Comparison of ENCODE assay signal across 22 cellular contexts in genomic region chr20:3916347-3916746, GRCh38. TPM values are rescaled to one million over a fixed set of nuclear protein-coding genes. Genes with fewer than 3 reads are reported as not detected.
DNase-seq lines count a peak whose midpoint lies in the region; ATAC-seq and TF ChIP-seq lines count a peak whose summit lies in the region.
"Had no signal": no experiment of that assay in that cellular context is flagged by ENCODE, and none has a peak within 500 bp of the region (broad histone marks: within the 10 kb centered on the region; RNA-seq: fewer than 3 reads in every experiment).

No MANE protein-coding gene starts in this region.

- H3K4me1 Mint-ChIP-seq in activated T-helper 1 cell treated with anti-CD3 and anti-CD28 coated beads, Interleukin-12 subunit alpha, Interleukin-12 subunit beta, Interleukin-2, Interleukin-4 antibody, amounts not matched to agents 30 ng/mL and 10 ng/mL and 1 ng/mL, durations not matched to agents 14 hours and 24 hours and 36 hours (ENCODE audit: low read depth): peaks cover 27% of the 10 kb centered on the region
- peaks cover 12 to 26% (median 21%) of the 10 kb centered on the region in 4 donors for H3K4me1 Mint-ChIP-seq in naive thymus-derived CD8-positive, alpha-beta T cell

- H3K27me3 Mint-ChIP-seq in activated T-helper 1 cell treated with anti-CD3 and anti-CD28 coated beads, Interleukin-12 subunit alpha, Interleukin-12 subunit beta, Interleukin-2, Interleukin-4 antibody, amounts not matched to agents 30 ng/mL and 10 ng/mL and 1 ng/mL, durations not matched to agents 14 hours and 24 hours and 36 hours (ENCODE audit: insufficient read depth): no peaks in the 10 kb centered on the region
- H3K27me3 Mint-ChIP-seq in naive thymus-derived CD8-positive, alpha-beta T cell: no peaks in the 10 kb centered on the region

- no peaks in the 10 kb centered on the region for H3K9me3 ChIP-seq in cardiac muscle cell (ENCODE audit: low read depth)
- no peaks in the 10 kb centered on the region for H3K9me3 ChIP-seq in SK-N-MC (ENCODE audit: low read depth, low read length)
- H3K9me3 ChIP-seq: BLaER1, SJSA1 had no signal

- POLR2A ChIA-PET in naive thymus-derived CD8-positive, alpha-beta T cell (lab: Charles Lee): interaction anchor here (0.5 kb wide), 1 partner anchor 129 kb away, joined by 3 read pairs; no protein-coding TSS in a partner anchor

- peaks cover 7% of the 10 kb centered on the region for H3K4me1 ChIP-seq in cardiac muscle cell (ENCODE audit: low read depth)
- H3K4me1 ChIP-seq: SJSA1 had no signal

- H3K4me3 Mint-ChIP-seq in activated T-helper 1 cell treated with anti-CD3 and anti-CD28 coated beads, Interleukin-12 subunit alpha, Interleukin-12 subunit beta, Interleukin-2, Interleukin-4 antibody, amounts not matched to agents 30 ng/mL and 10 ng/mL and 1 ng/mL, durations not matched to agents 14 hours and 24 hours and 36 hours: no peak overlapping the region
- no peak overlapping the region for H3K4me3 Mint-ChIP-seq in naive thymus-derived CD8-positive, alpha-beta T cell
- H3K4me3 Mint-ChIP-seq: CD8-positive, alpha-beta T cell had no signal

- no peaks in the 10 kb centered on the region for H3K9me3 Mint-ChIP-seq in activated T-helper 1 cell treated with anti-CD3 and anti-CD28 coated beads, Interleukin-12 subunit alpha, Interleukin-12 subunit beta, Interleukin-2, Interleukin-4 antibody, amounts not matched to agents 30 ng/mL and 10 ng/mL and 1 ng/mL, durations not matched to agents 14 hours and 24 hours and 36 hours
- no peaks in the 10 kb centered on the region for H3K9me3 Mint-ChIP-seq in naive thymus-derived CD8-positive, alpha-beta T cell
- H3K9me3 Mint-ChIP-seq: CD8-positive, alpha-beta T cell had no signal

- no peak overlapping the region for H3K9ac ChIP-seq in SK-N-MC (ENCODE audit: insufficient read length)
- H3K9ac ChIP-seq: BLaER1 had no signal

- peak overlapping the region; percentile 29 for H3K27ac ChIP-seq in cardiac muscle cell
- peak overlapping the region; percentile 38 for H3K27ac ChIP-seq in SK-N-MC
- H3K27ac ChIP-seq: BLaER1, SJSA1 had no signal

- no peak for ATAC-seq in Right ventricle myocardium superior (ENCODE audit: poor library complexity)
- ATAC-seq in naive thymus-derived CD8-positive, alpha-beta T cell: no peak
- ATAC-seq in GM18861 (IDR thresholded peaks at IDR 0.05; ENCODE audit: unreplicated experiment): no peak
- ATAC-seq: CD8-positive, alpha-beta T cell had no signal

- no peak for TF ChIP-seq CTCF in cardiac muscle cell (IDR thresholded peaks at IDR 0.05; ENCODE audit: low read depth, low read length)

- intact Hi-C loops in Right ventricle myocardium superior (cut with DNase I): no loop called here
- intact Hi-C loops in activated T-helper 1 cell treated with anti-CD3 and anti-CD28 coated beads, Interleukin-12 subunit alpha, Interleukin-12 subunit beta, Interleukin-2, Interleukin-4 antibody, amounts not matched to agents 30 ng/mL and 10 ng/mL and 1 ng/mL, durations not matched to agents 14 hours and 24 hours and 36 hours (cut with micrococcal nuclease): no loop called here

- peak overlapping the region; percentile 4 for H3K27ac Mint-ChIP-seq in activated T-helper 1 cell treated with anti-CD3 and anti-CD28 coated beads, Interleukin-12 subunit alpha, Interleukin-12 subunit beta, Interleukin-2, Interleukin-4 antibody, amounts not matched to agents 30 ng/mL and 10 ng/mL and 1 ng/mL, durations not matched to agents 14 hours and 24 hours and 36 hours
- H3K27ac Mint-ChIP-seq in naive thymus-derived CD8-positive, alpha-beta T cell: peak overlapping the region in 7 of 10 donors; percentile 15 to 63 (median 45)
- H3K27ac Mint-ChIP-seq: CD8-positive, alpha-beta T cell had no signal

- no peaks in the 10 kb centered on the region for H3K27me3 ChIP-seq in cardiac muscle cell
- H3K27me3 ChIP-seq: BLaER1, SJSA1 had no signal

- H3K36me3 ChIP-seq in cardiac muscle cell: peaks cover 19% of the 10 kb centered on the region
- H3K36me3 ChIP-seq in SK-N-MC (ENCODE audit: insufficient read depth, low read length): peaks cover 80% of the 10 kb centered on the region

- no peak overlapping the region for H3K4me3 ChIP-seq in cardiac muscle cell
- H3K4me3 ChIP-seq in SK-N-MC: no peak overlapping the region
- H3K4me3 ChIP-seq: BLaER1, SJSA1 had no signal

- DNase-seq in cardiac muscle cell (ENCODE audit: low read depth in 1 of 2, low spot score in 1 of 2): no peak
- DNase-seq in Right ventricle myocardium superior: no peak
- DNase-seq in SK-N-MC (ENCODE audit: low read depth, low spot score): no peak
- DNase-seq in activated T-helper 1 cell treated with anti-CD3 and anti-CD28 coated beads, Interleukin-12 subunit alpha, Interleukin-12 subunit beta, Interleukin-2, Interleukin-4 antibody, amounts not matched to agents 30 ng/mL and 10 ng/mL and 1 ng/mL, durations not matched to agents 14 hours and 24 hours and 36 hours (ENCODE audit: low spot score): no peak
- no peak for DNase-seq in naive thymus-derived CD8-positive, alpha-beta T cell
- no peak for DNase-seq in stimulated activated CD4-positive, alpha-beta T cell treated with anti-CD3 and anti-CD28 coated beads, Interleukin-4, amount 100 ng/mL, for 4 hours
- DNase-seq in NOMO-1 (lab: John Stamatoyannopoulos, UW; ENCODE audit: unreplicated experiment in 2 of 2): no peak
- DNase-seq: ACHN; Calu3; CD8-positive, alpha-beta T cell; GOT3; HCEC 1CT; Kasumi-1; NCI-H1694; NCI-H2081; NCI-H2171; NCI-H345; NCI-H524 treated with DMSO at 0.1 percent for 48 hours; NCI-H82 had no signal

- H3K36me3 Mint-ChIP-seq in activated T-helper 1 cell treated with anti-CD3 and anti-CD28 coated beads, Interleukin-12 subunit alpha, Interleukin-12 subunit beta, Interleukin-2, Interleukin-4 antibody, amounts not matched to agents 30 ng/mL and 10 ng/mL and 1 ng/mL, durations not matched to agents 14 hours and 24 hours and 36 hours (ENCODE audit: low read depth): peaks cover 48% of the 10 kb centered on the region
- peaks cover 4 to 90% (median 27%) of the 10 kb centered on the region in 3 donors for H3K36me3 Mint-ChIP-seq in naive thymus-derived CD8-positive, alpha-beta T cell

RNA-seq across cellular contexts. Expression of gene PANK2, which starts 27.2 kb away (rescaled TPM):
- 29.2 and 33.4 TPM in 2 replicates for total RNA-seq in cardiac muscle cell
- 21.0 and 24.1 TPM in 2 replicates for polyA plus RNA-seq in cardiac muscle cell
- 15.9 TPM for total RNA-seq in Right ventricle myocardium superior
- 51.4 and 54.6 TPM in 2 replicates for total RNA-seq in activated T-helper 1 cell treated with anti-CD3 and anti-CD28 coated beads, Interleukin-12 subunit alpha, Interleukin-12 subunit beta, Interleukin-2, Interleukin-4 antibody, amounts not matched to agents 30 ng/mL and 10 ng/mL and 1 ng/mL, durations not matched to agents 14 hours and 24 hours and 36 hours
- total RNA-seq in naive thymus-derived CD8-positive, alpha-beta T cell: 10 to 100 TPM; 66.6 to 72.5 TPM
- 10 to 100 TPM; 32.9 to 36.8 (median 36.8) TPM for polyA plus RNA-seq in naive thymus-derived CD8-positive, alpha-beta T cell
